In genomic region chr2:236057375-236057774, GRCh38 we compare ENCODE assay signal across 9 cellular contexts.
"Had no signal": no experiment of that assay in that cellular context is flagged by ENCODE, and none has a peak within 500 bp of the region (broad histone marks: within the 10 kb centered on the region; RNA-seq: fewer than 3 reads in every experiment).

No MANE protein-coding gene starts in this region.

- H3K9ac ChIP-seq: GM23248 had no signal

- H3K4me3 Mint-ChIP-seq: GM23338, H9, HFFc6 had no signal

- ATAC-seq: GM23338, HCT116 had no signal

- H3K27ac Mint-ChIP-seq: GM23338, H9, HFFc6 had no signal

- H3K27ac ChIP-seq: GM23248 had no signal

- H3K4me1 ChIP-seq: HAP-1 had no signal

- H3K9me3 ChIP-seq: HAP-1 had no signal

- DNase-seq: GM23248, GOT3, H7, H9, HCEC 1CT, HFFc6 had no signal

- H3K4me3 ChIP-seq: GM23248, GM23338, HAP-1 had no signal

- H2AFZ ChIP-seq: GM23248, GM23338 had no signal

- H3K36me3 ChIP-seq: HAP-1 had no signal

- H3K4me2 ChIP-seq: GM23338 had no signal
